In the genomic region with DNA sequence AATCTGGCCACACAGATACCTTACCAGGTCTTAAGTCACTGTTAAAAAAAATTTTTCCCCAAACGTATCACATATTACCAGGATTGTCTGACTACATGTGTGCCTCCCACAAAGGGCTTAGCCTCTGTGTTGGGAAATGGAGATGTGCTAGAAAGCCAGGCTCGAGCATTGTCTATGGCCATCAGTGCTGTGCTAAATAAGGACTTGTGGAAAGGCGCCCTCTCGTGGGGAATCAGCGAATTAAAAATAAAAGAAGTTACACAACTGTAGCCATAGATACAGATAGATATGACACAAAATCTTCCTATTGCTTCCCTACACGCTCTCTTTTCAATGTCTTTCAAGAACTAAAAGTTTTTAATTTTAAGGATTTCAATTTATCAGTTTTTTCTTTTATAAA, we compare ENCODE assay signal across 8 cellular contexts. TPM values are rescaled to one million over a fixed set of nuclear protein-coding genes. Genes with fewer than 3 reads are reported as not detected.
DNase-seq lines count a peak whose midpoint lies in the region; ATAC-seq and TF ChIP-seq lines count a peak whose summit lies in the region.

No MANE protein-coding gene starts in this region.

- WGBS in upper lobe of left lung, 2 donors = 8 to 9% methylated on average over 6 of the region's 6 CpGs

- peak; percentile 97 for TF ChIP-seq CTCF in 22Rv1 (IDR thresholded peaks at IDR 0.05)
- TF ChIP-seq CTCF in GM12874 (IDR thresholded peaks at IDR 0.05; ENCODE audit: insufficient read depth, low read depth, low read length) = peak; percentile 46; the same call in 1 of the 2 replicates
- peak in 5 of 6 experiments; percentile 49 to 60 (median 59) for TF ChIP-seq CTCF in upper lobe of left lung (IDR thresholded peaks at IDR 0.05)

- no peaks in the 10 kb centered on the region for H3K27me3 ChIP-seq in upper lobe of left lung

- H3K9me3 Mint-ChIP-seq in activated CD4-positive, alpha-beta memory T cell treated with anti-CD3 and anti-CD28 coated beads for 36 hours = peaks cover 4% of the 10 kb centered on the region
- H3K9me3 Mint-ChIP-seq in natural killer cell treated with Interleukin-12 subunit alpha and Interleukin-12 subunit beta and Interleukin-15 and Interleukin-18, amount 100 ng/mL, for 72 hours = no peaks in the 10 kb centered on the region

- peaks cover 0 to 11% (median 8%) of the 10 kb centered on the region in 4 donors for H3K4me1 ChIP-seq in upper lobe of left lung

- no peak overlapping the region for H3K27ac Mint-ChIP-seq in activated CD4-positive, alpha-beta memory T cell treated with anti-CD3 and anti-CD28 coated beads for 36 hours
- H3K27ac Mint-ChIP-seq in natural killer cell treated with Interleukin-12 subunit alpha and Interleukin-12 subunit beta and Interleukin-15 and Interleukin-18, amount 100 ng/mL, for 72 hours = peak overlapping the region; percentile 47 to 80

- POLR2A ChIA-PET in activated CD4-positive, alpha-beta memory T cell treated with anti-CD3 and anti-CD28 coated beads for 36 hours (lab: Charles Lee) = no interaction called here

- no peak for TF ChIP-seq POLR2A in upper lobe of left lung (IDR thresholded peaks at IDR 0.05)

- no peak for TF ChIP-seq EP300 in upper lobe of left lung (IDR thresholded peaks at IDR 0.05)

- H3K27ac ChIP-seq in 22Rv1 (no peak overlapping the region), upper lobe of left lung (no peak overlapping the region)

- H3K4me3 Mint-ChIP-seq in activated CD4-positive, alpha-beta memory T cell treated with anti-CD3 and anti-CD28 coated beads for 36 hours = peak overlapping the region; percentile 6
- H3K4me3 Mint-ChIP-seq in natural killer cell treated with Interleukin-12 subunit alpha and Interleukin-12 subunit beta and Interleukin-15 and Interleukin-18, amount 100 ng/mL, for 72 hours = no peak overlapping the region

- no peaks in the 10 kb centered on the region for H3K36me3 Mint-ChIP-seq in activated CD4-positive, alpha-beta memory T cell treated with anti-CD3 and anti-CD28 coated beads for 36 hours
- peaks cover 5% of the 10 kb centered on the region for H3K36me3 Mint-ChIP-seq in natural killer cell treated with Interleukin-12 subunit alpha and Interleukin-12 subunit beta and Interleukin-15 and Interleukin-18, amount 100 ng/mL, for 72 hours

- H3K27me3 Mint-ChIP-seq in activated CD4-positive, alpha-beta memory T cell treated with anti-CD3 and anti-CD28 coated beads for 36 hours = peaks cover 2% of the 10 kb centered on the region
- H3K27me3 Mint-ChIP-seq in natural killer cell treated with Interleukin-12 subunit alpha and Interleukin-12 subunit beta and Interleukin-15 and Interleukin-18, amount 100 ng/mL, for 72 hours = peaks cover 8 to 16% of the 10 kb centered on the region in 2 donors

- H3K4me1 Mint-ChIP-seq in activated CD4-positive, alpha-beta memory T cell treated with anti-CD3 and anti-CD28 coated beads for 36 hours (ENCODE audit: low read depth) = peaks cover 22% of the 10 kb centered on the region
- peaks cover 24 to 27% of the 10 kb centered on the region in 2 donors for H3K4me1 Mint-ChIP-seq in natural killer cell treated with Interleukin-12 subunit alpha and Interleukin-12 subunit beta and Interleukin-15 and Interleukin-18, amount 100 ng/mL, for 72 hours (ENCODE audit: low read depth in 2 of 2)

- intact Hi-C loops in activated CD4-positive, alpha-beta memory T cell treated with anti-CD3 and anti-CD28 coated beads for 36 hours (cut with micrococcal nuclease) = loop anchor here (2.0 kb wide), 1 partner anchor 319 kb away; no protein-coding TSS in a partner anchor

- CTCF ChIA-PET in activated CD4-positive, alpha-beta memory T cell treated with anti-CD3 and anti-CD28 coated beads for 36 hours (lab: Charles Lee) = interaction anchor here (0.7 kb wide), 3 partner anchors 71 to 421 kb away, joined by 3 to 4 read pairs (median 3); no protein-coding TSS in a partner anchor

- no peak overlapping the region for H3K4me3 ChIP-seq in upper lobe of left lung

- H3K9me3 ChIP-seq in upper lobe of left lung = no peaks in the 10 kb centered on the region

- peak; percentile 64 for ATAC-seq in esophagus mucosa
- peak; percentile 43 to 45 for ATAC-seq in natural killer cell treated with Interleukin-12 subunit alpha and Interleukin-12 subunit beta and Interleukin-15 and Interleukin-18, amount 100 ng/mL, for 72 hours
- peak; percentile 71 to 75 for ATAC-seq in upper lobe of left lung (ENCODE audit: low FRiP score in 2 of 2)
- no peak for ATAC-seq in GM19467 (IDR thresholded peaks at IDR 0.05; ENCODE audit: unreplicated experiment)

- no peaks in the 10 kb centered on the region for H3K36me3 ChIP-seq in upper lobe of left lung

- peak; percentile 58 for DNase-seq in NCI-H69 (lab: John Stamatoyannopoulos, UW)
- DNase-seq in activated CD4-positive, alpha-beta memory T cell treated with anti-CD3 and anti-CD28 coated beads for 36 hours = peak; percentile 70
- peak; percentile 71 for DNase-seq in natural killer cell treated with Interleukin-12 subunit alpha and Interleukin-12 subunit beta and Interleukin-15 and Interleukin-18, amount 100 ng/mL, for 72 hours (ENCODE audit: low spot score)
- DNase-seq in upper lobe of left lung = peak in 1 of 2 donors; percentile 50

RNA-seq across cellular contexts. Expression of a gene that starts 47.5 kb away (rescaled TPM):
- total RNA-seq in activated CD4-positive, alpha-beta memory T cell treated with anti-CD3 and anti-CD28 coated beads for 36 hours = not detected
- total RNA-seq in esophagus mucosa (1,110 TPM), upper lobe of left lung (not detected)
- not detected for total RNA-seq in natural killer cell treated with Interleukin-12 subunit alpha and Interleukin-12 subunit beta and Interleukin-15 and Interleukin-18, amount 100 ng/mL, for 72 hours

RNA-seq across cellular contexts. Expression of a gene that starts 49.1 kb away (rescaled TPM):
- not detected for total RNA-seq in activated CD4-positive, alpha-beta memory T cell treated with anti-CD3 and anti-CD28 coated beads for 36 hours
- total RNA-seq in esophagus mucosa = not detected
- not detected for total RNA-seq in natural killer cell treated with Interleukin-12 subunit alpha and Interleukin-12 subunit beta and Interleukin-15 and Interleukin-18, amount 100 ng/mL, for 72 hours
- not detected for total RNA-seq in upper lobe of left lung

RNA-seq across cellular contexts. Expression of a gene that starts 52.7 kb away (rescaled TPM):
- not detected for total RNA-seq in activated CD4-positive, alpha-beta memory T cell treated with anti-CD3 and anti-CD28 coated beads for 36 hours
- total RNA-seq in esophagus mucosa (248 TPM), upper lobe of left lung (not detected)
- not detected for total RNA-seq in natural killer cell treated with Interleukin-12 subunit alpha and Interleukin-12 subunit beta and Interleukin-15 and Interleukin-18, amount 100 ng/mL, for 72 hours

Comparison
In these comparisons a context has a peak if more than half of its experiments do, and no peak if none do; other contexts are left out.
1. CTCF ChIP-seq: peak in every context shown above with its lines; median percentile 97 in 22Rv1; 59 in upper lobe of left lung; 46 in GM12874.
2. RNA of a gene that starts 47.5 kb away (total RNA-seq): 1,110 TPM in esophagus mucosa (single experiment); not detected in activated CD4-positive, alpha-beta memory T cell treated with anti-CD3 and anti-CD28 coated beads for 36 hours, not detected in natural killer cell treated with Interleukin-12 subunit alpha and Interleukin-12 subunit beta and Interleukin-15 and Interleukin-18, amount 100 ng/mL, for 72 hours and not detected in upper lobe of left lung; every median in the first group is over 1,000 times any median in the second.
3. RNA of a gene that starts 52.7 kb away (total RNA-seq): 248 TPM in esophagus mucosa (single experiment); not detected in activated CD4-positive, alpha-beta memory T cell treated with anti-CD3 and anti-CD28 coated beads for 36 hours, not detected in natural killer cell treated with Interleukin-12 subunit alpha and Interleukin-12 subunit beta and Interleukin-15 and Interleukin-18, amount 100 ng/mL, for 72 hours and not detected in upper lobe of left lung; every median in the first group is over 100 times any median in the second.